25 cellular contexts compared by ENCODE assay signal in genomic region chr16:52404546-52404945, GRCh38.
"Had no signal": no experiment of that assay in that cellular context is flagged by ENCODE, and none has a peak within 500 bp of the region (broad histone marks: within the 10 kb centered on the region; RNA-seq: fewer than 3 reads in every experiment).

No MANE protein-coding gene starts in this region.

- H3K4me1 ChIP-seq: left ventricle myocardium inferior, pancreas had no signal

- DNase-seq: activated CD4-positive, alpha-beta memory T cell treated with anti-CD3 and anti-CD28 coated beads for 36 hours; activated CD4-positive, alpha-beta T cell treated with anti-CD3 and anti-CD28 coated beads for 48 hours; activated naive CD4-positive, alpha-beta T cell treated with anti-CD3 and anti-CD28 coated beads for 36 hours; activated naive CD8-positive, alpha-beta T cell treated with anti-CD3 and anti-CD28 coated beads, Interleukin-2, amount 10 ng/mL, durations not matched to agents 7 days and 5 days; activated T-cell treated with anti-CD3 and anti-CD28 coated beads, Interleukin-2, amount 50 U/mL, for 48 hours; amniotic stem cell; effector CD4-positive, alpha-beta T cell; erythroblast; foreskin melanocyte; glutamatergic neuron; hypothalamus; left ventricle myocardium inferior; pancreas; right cardiac atrium; stimulated activated CD4-positive, alpha-beta T cell treated with anti-CD3 and anti-CD28 coated beads, Interleukin-2, amount 100 ng/mL, for 24 hours; stomach; SW 1271; T-helper 17 cell; transverse colon had no signal

- H3K27ac ChIP-seq: cardiac muscle cell, left ventricle myocardium inferior, neutrophil, pancreas, transverse colon had no signal

- H3K36me3 ChIP-seq: cardiac muscle cell, left ventricle myocardium inferior, neutrophil, pancreas, stomach, transverse colon had no signal

- FAIRE-seq: endometrium, islet of Langerhans, pancreas, urothelium cell line had no signal

- H3K9me3 ChIP-seq: left ventricle myocardium inferior, neutrophil, pancreas, stomach, transverse colon had no signal

- ATAC-seq: right cardiac atrium; stimulated activated effector memory CD8-positive, alpha-beta T cell treated with anti-CD3 and anti-CD28 coated beads, Interleukin-12 subunit alpha, Interleukin-12 subunit beta, amount 100 ng/mL, for 72 hours; T-helper 17 cell had no signal

- H3K27me3 ChIP-seq: cardiac muscle cell, neutrophil, pancreas, stomach, transverse colon had no signal

- H3K4me3 ChIP-seq: cardiac muscle cell, left ventricle myocardium inferior, pancreas, stomach, transverse colon had no signal
